Comparison of ENCODE assay signal across 8 cellular contexts in the genomic region with DNA sequence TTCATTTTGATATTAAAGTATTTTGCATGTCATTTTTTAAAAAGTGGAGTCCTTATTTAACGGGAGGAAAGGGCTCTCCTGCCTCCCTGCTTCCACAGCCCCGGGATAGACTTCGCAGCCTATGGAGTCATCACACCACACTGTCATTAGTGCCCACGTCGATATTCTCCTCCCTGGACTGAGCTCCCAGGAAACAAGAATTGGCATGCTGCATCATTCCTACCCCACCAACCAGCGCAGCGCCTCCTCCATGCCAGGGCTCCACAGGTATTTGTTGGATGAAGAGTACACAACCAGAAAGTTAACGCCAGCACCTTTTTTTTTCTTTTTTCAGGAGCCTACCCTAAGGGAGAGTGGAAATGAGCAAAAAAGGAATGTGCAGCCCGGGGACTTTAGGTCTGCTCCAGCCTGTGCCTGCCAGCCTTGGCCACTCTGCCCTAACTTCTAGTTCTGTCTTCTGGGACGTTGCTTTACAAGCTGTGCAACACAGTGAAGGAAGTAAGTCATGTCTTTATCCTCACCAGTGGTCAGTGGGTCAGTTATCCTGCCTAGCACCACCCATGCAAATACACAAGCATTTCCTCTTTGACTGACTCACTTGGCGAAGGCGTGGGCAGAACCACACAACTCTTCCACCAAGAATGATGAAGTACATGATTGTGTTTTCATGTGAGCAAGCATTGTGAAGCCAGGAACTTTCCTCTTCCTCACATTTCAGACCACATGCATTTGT.
DNase-seq lines count a peak whose midpoint lies in the region; ATAC-seq lines count a peak whose summit lies in the region.

No MANE protein-coding gene starts in this region.

- DNase-seq in stimulated activated CD4-positive, alpha-beta T cell treated with anti-CD3 and anti-CD28 coated beads, Interleukin-15, amount 100 ng/mL, for 24 hours: peak; percentile 30
- no peak for DNase-seq in stimulated activated CD4-positive, alpha-beta T cell treated with anti-CD3 and anti-CD28 coated beads, Interleukin-2, amount 100 ng/mL, for 48 hours
- DNase-seq in NOMO-1 treated with DMSO at 0.1 percent for 48 hours (lab: John Stamatoyannopoulos, UW; ENCODE audit: unreplicated experiment) (peak; percentile 52), fibroblast of gingiva (ENCODE audit: low read depth) (peak; percentile 55), COLO668 (lab: John Stamatoyannopoulos, UW; ENCODE audit: unreplicated experiment) (no peak)
- DNase-seq in stimulated activated CD8-positive, alpha-beta memory T cell treated with anti-CD3 and anti-CD28 coated beads, Interleukin-4, amount 100 ng/mL, for 24 hours (ENCODE audit: low read depth): peak; percentile 2
- no peak for DNase-seq in activated naive CD4-positive, alpha-beta T cell (lab: John Stamatoyannopoulos, UW)

- no peak for ATAC-seq in HG03460 (IDR thresholded peaks at IDR 0.05; ENCODE audit: unreplicated experiment)

Comparison
In these comparisons a context has a peak if more than half of its experiments do, and no peak if none do; other contexts are left out.
1. DNase-seq: peak in stimulated activated CD4-positive, alpha-beta T cell treated with anti-CD3 and anti-CD28 coated beads, Interleukin-15, amount 100 ng/mL, for 24 hours (single experiment), NOMO-1 treated with DMSO at 0.1 percent for 48 hours (single experiment), fibroblast of gingiva (single experiment) and stimulated activated CD8-positive, alpha-beta memory T cell treated with anti-CD3 and anti-CD28 coated beads, Interleukin-4, amount 100 ng/mL, for 24 hours (single experiment); none in stimulated activated CD4-positive, alpha-beta T cell treated with anti-CD3 and anti-CD28 coated beads, Interleukin-2, amount 100 ng/mL, for 48 hours (0 of 2), activated naive CD4-positive, alpha-beta T cell (0 of 4) and COLO668 (single experiment).